2 cellular contexts compared by ENCODE assay signal in genomic region chr4:83043157-83043556, GRCh38.
TF ChIP-seq lines count a peak whose summit lies in the region.

No MANE protein-coding gene starts in this region.

TF ChIP-seq in WTC11, 78 proteins besides CTCF, POLR2A, EP300 and RAD21:
- TF ChIP-seq ZNF121 (CRISPR knock-in tag; IDR thresholded peaks at IDR 0.05) = 0 out of 2 replicates have a peak, but pooled peaks have one; percentile 29

TF ChIP-seq in K562, 482 proteins besides CTCF, POLR2A, EP300 and RAD21:
- TF ChIP-seq ZNF121 (CRISPR knock-in tag; conservative IDR thresholded peaks at IDR 0.05) = peak; percentile 76
TF ChIP-seq in K562: peak in this region for 1; not testable (repeated sequence) for 481.
